1 cellular context compared by ENCODE assay signal in the genomic region with DNA sequence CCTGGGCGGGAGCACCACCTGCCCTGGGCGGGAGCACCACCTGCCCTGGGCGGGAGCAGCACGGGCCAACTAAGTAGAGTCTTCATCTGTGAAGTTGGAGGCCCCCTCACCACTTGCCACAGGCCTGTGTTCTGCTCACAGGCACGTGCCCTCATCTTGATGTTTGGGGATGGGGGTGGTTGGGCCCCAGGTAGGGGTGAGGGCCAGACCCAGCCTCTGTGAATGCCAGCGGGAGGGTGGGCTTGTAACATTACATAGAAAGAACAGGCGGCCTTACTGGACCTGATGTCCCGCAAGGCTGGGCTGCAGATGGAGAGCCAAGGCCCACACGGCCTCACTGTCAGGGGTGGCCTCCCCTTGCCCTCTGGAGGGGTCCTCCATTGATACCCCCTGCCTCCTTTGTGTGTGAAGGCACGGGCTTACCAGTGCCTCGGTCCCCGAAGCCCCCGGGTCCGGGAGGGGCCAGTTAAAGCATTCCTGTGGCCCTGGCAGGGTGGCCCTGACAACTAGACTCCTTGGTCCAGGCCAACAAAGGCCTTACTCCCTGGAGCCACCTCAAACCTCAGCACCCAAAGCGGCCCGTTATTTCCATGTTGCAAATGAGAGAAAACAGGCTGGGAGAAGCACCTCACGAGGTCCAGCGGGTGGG.
TF ChIP-seq lines count a peak whose summit lies in the region.

No MANE protein-coding gene starts in this region.

TF ChIP-seq in SK-N-SH, 30 proteins besides CTCF, POLR2A, EP300 and RAD21 (continued from another document):
- TF ChIP-seq REST (IDR thresholded peaks at IDR 0.05; ENCODE audit: low read depth, low read length): no peak
- TF ChIP-seq ZBTB33 (IDR thresholded peaks at IDR 0.05; ENCODE audit: borderline replicate concordance, low read depth): no peak
- no peak for TF ChIP-seq FOXJ3 (CRISPR knock-in tag; IDR thresholded peaks at IDR 0.05)
- no peak for TF ChIP-seq EZH2phosphoT487 (IDR thresholded peaks at IDR 0.05; ENCODE audit: borderline replicate concordance, low read depth)
